ENCODE assay signal across 9 cellular contexts in genomic region chr10:114623661-114624294, GRCh38. TPM values are rescaled to one million over a fixed set of nuclear protein-coding genes. Genes with fewer than 3 reads are reported as not detected.
DNase-seq lines count a peak whose midpoint lies in the region; ATAC-seq and TF ChIP-seq lines count a peak whose summit lies in the region.
"Had no signal": no experiment of that assay in that cellular context is flagged by ENCODE, and none has a peak within 500 bp of the region (broad histone marks: within the 10 kb centered on the region; RNA-seq: fewer than 3 reads in every experiment).

No MANE protein-coding gene starts in this region.

- H3K27me3 ChIP-seq in thyroid gland: no peaks in the 10 kb centered on the region
- no peaks in the 10 kb centered on the region for H3K27me3 ChIP-seq in dorsolateral prefrontal cortex

- intact Hi-C loops in left ventricle myocardium superior (cut with micrococcal nuclease): no loop called here
- intact Hi-C loops in thyroid gland (cut with DNase I): no loop called here
- intact Hi-C loops in dorsolateral prefrontal cortex (cut with DNase I): loop anchor here in 1 of 2 donors (10.0 kb wide), 1 partner anchor 61 kb away; no protein-coding TSS in a partner anchor

- TF ChIP-seq POLR2A in thyroid gland (IDR thresholded peaks at IDR 0.05): peak in 1 of 2 donors; percentile 49

- H3K27ac ChIP-seq in thyroid gland: peak overlapping the region; percentile 88 to 93 (median 90)
- peak overlapping the region in 14 of 59 donors; percentile 1 to 59 (median 42) for H3K27ac ChIP-seq in dorsolateral prefrontal cortex
- H3K27ac ChIP-seq: 22Rv1 had no signal

- DNase-seq in DMS 273 (lab: John Stamatoyannopoulos, UW; ENCODE audit: unreplicated experiment) (peak; percentile 3), DMS 273 treated with DMSO at 0.1 percent for 48 hours (lab: John Stamatoyannopoulos, UW) (no peak), SW480 (ENCODE audit: low spot score) (peak; percentile 89), left ventricle myocardium superior (no peak), thyroid gland (peak; percentile 62 to 63), dorsolateral prefrontal cortex (no peak)
- DNase-seq in activated CD4-positive, CD25-positive, alpha-beta regulatory T cell (lab: John Stamatoyannopoulos, UW): no peak

- H3K4me3 ChIP-seq in thyroid gland (replicated peaks in 1 of 3): no peak overlapping the region
- no peak overlapping the region for H3K4me3 ChIP-seq in dorsolateral prefrontal cortex

- 9 to 16% methylated on average over 2 of the region's 2 CpGs for WGBS in thyroid gland, 2 donors

- TF ChIP-seq CTCF in thyroid gland (IDR thresholded peaks at IDR 0.05) (peak in 1 of 6 experiments; percentile 7), dorsolateral prefrontal cortex (IDR thresholded peaks at IDR 0.05 in 54 of 56, conservative IDR thresholded peaks at IDR 0.05 in 2 of 56; ENCODE audit: low read depth in 1 of 56, partially characterized antibody in 56 of 56) (no peak)

- ATAC-seq in left ventricle myocardium superior (peak; percentile 13), GM18873 (IDR thresholded peaks at IDR 0.05; ENCODE audit: low FRiP score, unreplicated experiment) (no peak)

- no peaks in the 10 kb centered on the region for H3K36me3 ChIP-seq in thyroid gland

- H3K4me1 ChIP-seq in thyroid gland: peaks cover 52 to 67% of the 10 kb centered on the region in 2 donors

- no peaks in the 10 kb centered on the region for H3K9me3 ChIP-seq in thyroid gland

RNA-seq across cellular contexts. Expression of gene ABLIM1, which starts 34.3 kb away (rescaled TPM):
- 808 TPM for total RNA-seq in left ventricle myocardium superior
- 100 to 1,000 TPM; 225 to 404 (median 382) TPM for total RNA-seq in thyroid gland
- total RNA-seq in dorsolateral prefrontal cortex: 100 to 1,000 TPM in 116 of 120 experiments, 10 to 100 TPM in 4; 73.6 to 222 (median 138) TPM

Comparison
In these comparisons a context has a peak if more than half of its experiments do, and no peak if none do; other contexts are left out.
1. DNase-seq: peak in DMS 273 (single experiment), SW480 (single experiment) and thyroid gland (2 of 2); none in DMS 273 treated with DMSO at 0.1 percent for 48 hours (single experiment), left ventricle myocardium superior (single experiment), dorsolateral prefrontal cortex (0 of 10) and activated CD4-positive, CD25-positive, alpha-beta regulatory T cell (0 of 4).